Comparison of ENCODE assay signal across 8 cellular contexts in the genomic region with DNA sequence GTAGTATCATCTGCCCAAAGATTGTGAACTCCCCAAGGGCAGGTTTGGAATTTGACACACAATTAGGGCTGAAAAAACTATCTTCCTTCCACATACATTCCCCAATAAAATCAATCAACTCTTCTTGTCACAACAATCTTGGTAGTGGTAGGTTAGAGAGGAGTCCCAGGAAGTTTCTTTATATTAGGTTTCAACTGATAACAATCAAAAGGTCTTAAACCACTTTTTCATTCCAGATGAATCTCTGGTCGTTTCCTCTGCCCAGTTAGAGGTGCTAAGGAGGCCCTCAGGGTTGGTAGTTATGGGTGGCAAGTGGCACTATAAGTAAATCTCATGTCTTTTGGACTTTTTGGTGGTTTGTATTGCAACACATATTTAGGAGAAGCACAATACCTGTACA. TPM values are rescaled to one million over a fixed set of nuclear protein-coding genes. Genes with fewer than 3 reads are reported as not detected.
DNase-seq lines count a peak whose midpoint lies in the region; ATAC-seq and TF ChIP-seq lines count a peak whose summit lies in the region.

No MANE protein-coding gene starts in this region.

- H3K9me2 ChIP-seq in GM23248 (ENCODE audit: insufficient read depth), result no peaks in the 10 kb centered on the region

- in situ Hi-C loops in GM23248 (cut with MboI), result loop anchor here (25.0 kb wide), 1 partner anchor 563 kb away; no protein-coding TSS in a partner anchor

- H3K27ac ChIP-seq in GM23248, result peak overlapping the region; percentile 96
- H3K27ac ChIP-seq in SJSA1, result peak overlapping the region; percentile 90
- peak overlapping the region; percentile 98 for H3K27ac ChIP-seq in fibroblast of lung (ENCODE audit: insufficient read depth, low read length)
- peak overlapping the region; percentile 98 for H3K27ac ChIP-seq in skeletal muscle tissue (ENCODE audit: low read depth, low read length)

- H3K4me1 ChIP-seq in GM23248 (ENCODE audit: insufficient read depth) (peaks cover 21% of the 10 kb centered on the region), SJSA1 (replicated peaks) (peaks cover 21% of the 10 kb centered on the region), fibroblast of lung (ENCODE audit: control insufficient read depth, extremely low read depth, insufficient read depth, low read length) (peaks cover 4% of the 10 kb centered on the region), skeletal muscle tissue (ENCODE audit: control insufficient read depth in 3 of 3, insufficient read depth in 3 of 3, low read length in 3 of 3) (peaks cover 19 to 32% (median 25%) of the 10 kb centered on the region in 3 donors)

- no peak for ATAC-seq in GM21786 (IDR thresholded peaks at IDR 0.05; ENCODE audit: unreplicated experiment)
- ATAC-seq in GM21360 (IDR thresholded peaks at IDR 0.05; ENCODE audit: unreplicated experiment), result no peak
- no peak for ATAC-seq in GM18873 (IDR thresholded peaks at IDR 0.05; ENCODE audit: low FRiP score, unreplicated experiment)

- peaks cover 49% of the 10 kb centered on the region for H3F3A ChIP-seq in GM23248 (ENCODE audit: insufficient read depth)

- no peaks in the 10 kb centered on the region for H3K9me3 ChIP-seq in GM23248 (ENCODE audit: low read depth)
- H3K9me3 ChIP-seq in SJSA1 (replicated peaks), result no peaks in the 10 kb centered on the region
- no peaks in the 10 kb centered on the region for H3K9me3 ChIP-seq in fibroblast of lung (ENCODE audit: control insufficient read depth, insufficient read depth, low read depth, low read length)
- no peaks in the 10 kb centered on the region for H3K9me3 ChIP-seq in skeletal muscle tissue (ENCODE audit: control insufficient read depth in 3 of 3, low read length in 3 of 3)

- H3K4me2 ChIP-seq in GM23248 (ENCODE audit: unreplicated experiment), result peak overlapping the region; percentile 83
- peak overlapping the region; percentile 98 for H3K4me2 ChIP-seq in fibroblast of lung (ENCODE audit: extremely low read depth, insufficient read depth, low read length)

- H3K79me2 ChIP-seq in GM23248 (ENCODE audit: insufficient read depth) (peaks cover 75% of the 10 kb centered on the region), fibroblast of lung (ENCODE audit: control insufficient read depth, insufficient read depth, low read length) (peaks cover 48% of the 10 kb centered on the region)

- H3K9ac ChIP-seq in GM23248 (peak overlapping the region; percentile 98; the same call in 1 of the 2 replicates), fibroblast of lung (ENCODE audit: insufficient read depth, low read length) (no peak overlapping the region), skeletal muscle tissue (ENCODE audit: low read depth in 1 of 3, low read length in 3 of 3) (no peak overlapping the region)

- H3K27me3 ChIP-seq in GM23248 (replicated peaks; ENCODE audit: insufficient read depth) (no peaks in the 10 kb centered on the region), SJSA1 (replicated peaks) (no peaks in the 10 kb centered on the region), fibroblast of lung (ENCODE audit: control insufficient read depth, insufficient read depth, low read length) (no peaks in the 10 kb centered on the region), skeletal muscle tissue (ENCODE audit: control insufficient read depth in 3 of 3, insufficient read depth in 3 of 3, low read length in 3 of 3) (no peaks in the 10 kb centered on the region)

- no peak for TF ChIP-seq CTCF in fibroblast of lung (conservative IDR thresholded peaks at IDR 0.05 in 1 of 2, IDR thresholded peaks at IDR 0.05 in 1 of 2; ENCODE audit: low read depth in 1 of 2, low read length in 2 of 2)

- H4K20me1 ChIP-seq in GM23248 (ENCODE audit: insufficient read depth) (peaks cover 18% of the 10 kb centered on the region; the same call in 1 of the 2 replicates), fibroblast of lung (ENCODE audit: control insufficient read depth, extremely low read depth, insufficient read depth, low read length) (peaks cover 9% of the 10 kb centered on the region)

- H3K4me3 ChIP-seq in GM23248 (no peak overlapping the region), SJSA1 (peak overlapping the region; percentile 66; the same call in 1 of the 2 replicates), fibroblast of lung (replicated peaks in 1 of 4; ENCODE audit: control extremely low read depth in 1 of 4, insufficient read depth in 1 of 4, low read depth in 3 of 4, low read length in 4 of 4) (peak overlapping the region; percentile 80 to 81 (median 81)), skeletal muscle tissue (ENCODE audit: low read length in 3 of 3) (peak overlapping the region in 1 of 3 donors; percentile 20)

- peaks cover 19% of the 10 kb centered on the region for H3K36me3 ChIP-seq in GM23248 (ENCODE audit: low read depth)
- H3K36me3 ChIP-seq in SJSA1, result peaks cover 33% of the 10 kb centered on the region
- H3K36me3 ChIP-seq in fibroblast of lung (ENCODE audit: control insufficient read depth, insufficient read depth, low read length), result peaks cover 6% of the 10 kb centered on the region
- peaks cover 16 to 19% (median 18%) of the 10 kb centered on the region in 3 donors for H3K36me3 ChIP-seq in skeletal muscle tissue (ENCODE audit: control insufficient read depth in 3 of 3, insufficient read depth in 3 of 3, low read length in 3 of 3)

- DNase-seq in GM23248 (no peak), SJSA1 (ENCODE audit: low read depth in 1 of 2, low spot score in 2 of 2) (no peak), fibroblast of lung (ENCODE audit: low read depth in 2 of 2) (no peak), AG08396 (ENCODE audit: low spot score) (no peak)

- no peak overlapping the region for H2AFZ ChIP-seq in GM23248
- no peak overlapping the region for H2AFZ ChIP-seq in fibroblast of lung (ENCODE audit: low read length)

- WGBS in GM23248 (ENCODE audit: low coverage in 1 of 2, low lambda C conversion rate in 2 of 2, missing lambda C conversion rate in 2 of 2), 2 experiments, result 72 to 91% methylated on average over 1 of the region's 1 CpG

RNA-seq across cellular contexts. Expression of gene SLC38A2, which starts 1.7 kb away (rescaled TPM):
- total RNA-seq in GM23248 (2014; rRNA removed; shearing (Covaris generic)), result 1,383 and 1,539 TPM in 2 replicates
- polyA plus RNA-seq in GM23248 (2016; fragmentation: Nextera tagmentation; extraction: Ambion mirVana) (649 and 683 TPM in 2 replicates), fibroblast of lung (644 and 940 TPM in 2 replicates)
- 188 and 238 TPM in 2 replicates for total RNA-seq in SJSA1 (2014; rRNA removed; shearing (Covaris generic))
- total RNA-seq in fibroblast of lung (883 and 1,357 TPM in 2 replicates), skeletal muscle tissue (144 TPM)
- polyA plus RNA-seq in fibroblast of lung (2012), result 373 and 531 TPM in 2 replicates
- 337 and 510 TPM in 2 replicates for polyA minus RNA-seq in fibroblast of lung (ENCODE audit: low replicate concordance)
